In genomic region chr5:32020271-32020670, GRCh38 we compare ENCODE assay signal across 9 cellular contexts.
DNase-seq lines count a peak whose midpoint lies in the region; ATAC-seq lines count a peak whose summit lies in the region.
"Had no signal": no experiment of that assay in that cellular context is flagged by ENCODE, and none has a peak within 500 bp of the region (broad histone marks: within the 10 kb centered on the region; RNA-seq: fewer than 3 reads in every experiment).

No MANE protein-coding gene starts in this region.

- no peaks in the 10 kb centered on the region for H3K4me1 ChIP-seq in CD4-positive, CD25-positive, alpha-beta regulatory T cell (ENCODE audit: control insufficient read depth, insufficient read depth, low read length, poor library complexity, severe bottlenecking)

- H3K27me3 Mint-ChIP-seq in CD4-positive, CD25-positive, alpha-beta regulatory T cell = peaks cover 27% of the 10 kb centered on the region
- H3K27me3 Mint-ChIP-seq in activated T-helper 1 cell treated with anti-CD3 and anti-CD28 coated beads, Interleukin-12 subunit alpha, Interleukin-12 subunit beta, Interleukin-2, Interleukin-4 antibody, amounts not matched to agents 30 ng/mL and 10 ng/mL and 1 ng/mL, durations not matched to agents 14 hours and 24 hours and 36 hours (ENCODE audit: insufficient read depth) = no peaks in the 10 kb centered on the region

- no peaks in the 10 kb centered on the region for H3K27me3 ChIP-seq in CD4-positive, CD25-positive, alpha-beta regulatory T cell (ENCODE audit: control insufficient read depth, insufficient read depth, low read length)

- H3K4me1 Mint-ChIP-seq in CD4-positive, CD25-positive, alpha-beta regulatory T cell = peaks cover 0 to 20% (median 7%) of the 10 kb centered on the region in 4 donors
- peaks cover 18% of the 10 kb centered on the region for H3K4me1 Mint-ChIP-seq in activated T-helper 1 cell treated with anti-CD3 and anti-CD28 coated beads, Interleukin-12 subunit alpha, Interleukin-12 subunit beta, Interleukin-2, Interleukin-4 antibody, amounts not matched to agents 30 ng/mL and 10 ng/mL and 1 ng/mL, durations not matched to agents 14 hours and 24 hours and 36 hours (ENCODE audit: low read depth)

- peak in 1 of 3 donors; percentile 52 for DNase-seq in CD4-positive, CD25-positive, alpha-beta regulatory T cell
- DNase-seq in activated T-helper 1 cell treated with anti-CD3 and anti-CD28 coated beads, Interleukin-12 subunit alpha, Interleukin-12 subunit beta, Interleukin-2, Interleukin-4 antibody, amounts not matched to agents 30 ng/mL and 10 ng/mL and 1 ng/mL, durations not matched to agents 14 hours and 24 hours and 36 hours (ENCODE audit: low spot score) = peak; percentile 2
- DNase-seq in SK-N-DZ (ENCODE audit: low spot score) (no peak), substantia nigra (lab: John Stamatoyannopoulos, UW) (no peak), COLO668 (lab: John Stamatoyannopoulos, UW; ENCODE audit: unreplicated experiment) (no peak)
- DNase-seq in stimulated activated CD4-positive, alpha-beta T cell treated with anti-CD3 and anti-CD28 coated beads, Interleukin-2, amount 100 ng/mL, for 48 hours = no peak

- ATAC-seq in CD4-positive, CD25-positive, alpha-beta regulatory T cell (ENCODE audit: low read depth in 2 of 2) = peak; percentile 42 to 63
- ATAC-seq in GM19351 (IDR thresholded peaks at IDR 0.05; ENCODE audit: unreplicated experiment) = peak; percentile 90
- ATAC-seq in HG03139 (IDR thresholded peaks at IDR 0.05; ENCODE audit: unreplicated experiment) = peak; percentile 72

- H3K9me3 ChIP-seq in CD4-positive, CD25-positive, alpha-beta regulatory T cell (ENCODE audit: control insufficient read depth in 2 of 2, low read length in 2 of 2) = no peaks in the 10 kb centered on the region

- intact Hi-C loops in activated T-helper 1 cell treated with anti-CD3 and anti-CD28 coated beads, Interleukin-12 subunit alpha, Interleukin-12 subunit beta, Interleukin-2, Interleukin-4 antibody, amounts not matched to agents 30 ng/mL and 10 ng/mL and 1 ng/mL, durations not matched to agents 14 hours and 24 hours and 36 hours (cut with micrococcal nuclease) = no loop called here

- H3K4me3 Mint-ChIP-seq in CD4-positive, CD25-positive, alpha-beta regulatory T cell = peak overlapping the region in 3 of 4 donors; percentile 73 to 80 (median 77)
- H3K4me3 Mint-ChIP-seq in activated T-helper 1 cell treated with anti-CD3 and anti-CD28 coated beads, Interleukin-12 subunit alpha, Interleukin-12 subunit beta, Interleukin-2, Interleukin-4 antibody, amounts not matched to agents 30 ng/mL and 10 ng/mL and 1 ng/mL, durations not matched to agents 14 hours and 24 hours and 36 hours = peak overlapping the region; percentile 69
- H3K4me3 Mint-ChIP-seq: nephron had no signal

- peak overlapping the region; percentile 78 for H3K4me3 ChIP-seq in CD4-positive, CD25-positive, alpha-beta regulatory T cell (ENCODE audit: low read depth, low read length)

- no peaks in the 10 kb centered on the region for H3K36me3 Mint-ChIP-seq in CD4-positive, CD25-positive, alpha-beta regulatory T cell
- no peaks in the 10 kb centered on the region for H3K36me3 Mint-ChIP-seq in activated T-helper 1 cell treated with anti-CD3 and anti-CD28 coated beads, Interleukin-12 subunit alpha, Interleukin-12 subunit beta, Interleukin-2, Interleukin-4 antibody, amounts not matched to agents 30 ng/mL and 10 ng/mL and 1 ng/mL, durations not matched to agents 14 hours and 24 hours and 36 hours (ENCODE audit: low read depth)

- H3K36me3 ChIP-seq in CD4-positive, CD25-positive, alpha-beta regulatory T cell (ENCODE audit: control insufficient read depth, insufficient read depth, low read length) = no peaks in the 10 kb centered on the region

- H3K27ac ChIP-seq in CD4-positive, CD25-positive, alpha-beta regulatory T cell (ENCODE audit: insufficient read depth, low read length, poor library complexity, severe bottlenecking) = no peak overlapping the region
- no peak overlapping the region for H3K27ac ChIP-seq in substantia nigra (ENCODE audit: low read depth, low read length, poor library complexity, severe bottlenecking)

- no peaks in the 10 kb centered on the region for H3K9me3 Mint-ChIP-seq in CD4-positive, CD25-positive, alpha-beta regulatory T cell
- H3K9me3 Mint-ChIP-seq in activated T-helper 1 cell treated with anti-CD3 and anti-CD28 coated beads, Interleukin-12 subunit alpha, Interleukin-12 subunit beta, Interleukin-2, Interleukin-4 antibody, amounts not matched to agents 30 ng/mL and 10 ng/mL and 1 ng/mL, durations not matched to agents 14 hours and 24 hours and 36 hours = no peaks in the 10 kb centered on the region
- H3K9me3 Mint-ChIP-seq: nephron had no signal

- H3K27ac Mint-ChIP-seq in CD4-positive, CD25-positive, alpha-beta regulatory T cell = peak overlapping the region in 2 of 3 donors; percentile 83 to 97
- H3K27ac Mint-ChIP-seq in activated T-helper 1 cell treated with anti-CD3 and anti-CD28 coated beads, Interleukin-12 subunit alpha, Interleukin-12 subunit beta, Interleukin-2, Interleukin-4 antibody, amounts not matched to agents 30 ng/mL and 10 ng/mL and 1 ng/mL, durations not matched to agents 14 hours and 24 hours and 36 hours = peak overlapping the region; percentile 69
- H3K27ac Mint-ChIP-seq: nephron had no signal
